ENCODE assay signal across 8 cellular contexts in the genomic region with DNA sequence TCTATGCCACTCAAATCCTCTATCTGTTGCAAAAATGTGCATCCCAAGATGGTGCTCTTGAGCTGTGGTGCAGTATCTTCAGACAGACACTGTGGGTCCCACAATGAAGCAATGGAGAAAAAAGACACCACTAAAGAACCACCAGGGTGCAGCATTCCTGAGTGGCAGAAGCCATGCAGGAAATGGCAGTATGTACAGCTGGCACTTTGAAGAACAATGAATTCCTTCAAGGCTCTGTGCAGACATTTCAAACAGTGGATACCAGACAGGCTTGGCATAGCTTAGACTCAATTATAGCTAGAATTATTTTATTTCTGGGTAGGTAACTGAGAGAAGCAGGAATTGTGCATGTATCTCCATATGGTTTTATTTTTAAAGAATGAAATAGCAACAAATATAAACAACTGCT. TPM values are rescaled to one million over a fixed set of nuclear protein-coding genes. Genes with fewer than 3 reads are reported as not detected.
A peak's percentile ranks its signal among the peaks of the same experiment; 100 is the strongest.
DNase-seq lines count a peak whose midpoint lies in the region; ATAC-seq, FAIRE-seq and TF ChIP-seq lines count a peak whose summit lies in the region.

No MANE protein-coding gene starts in this region.

- H3K27me3 ChIP-seq in pancreas, result no peaks in the 10 kb centered on the region

- no peak overlapping the region for H3K4me3 ChIP-seq in pancreas

- H3K4me1 ChIP-seq in pancreas, result no peaks in the 10 kb centered on the region

- no peaks in the 10 kb centered on the region for H3K36me3 ChIP-seq in pancreas

- peak; percentile 60 for DNase-seq in DMS153 (lab: John Stamatoyannopoulos, UW)
- DNase-seq in GM19240 (ENCODE audit: insufficient read length, low spot score), result peak; percentile 18
- peak; percentile 82 for DNase-seq in NCI-H2196 (lab: John Stamatoyannopoulos, UW; ENCODE audit: unreplicated experiment)
- peak; percentile 76 for DNase-seq in fibroblast of the conjunctiva (ENCODE audit: low read depth)
- peak in 1 of 6 donors; percentile 22 for DNase-seq in pancreas
- DNase-seq in GM12891 (ENCODE audit: insufficient read length, low spot score), result no peak

- no peak for TF ChIP-seq POLR2A in GM12891 (IDR thresholded peaks at IDR 0.05; ENCODE audit: low read depth, low read length)

- intact Hi-C loops in pancreas (cut with DNase I), result no loop called here

- H3K27ac ChIP-seq in VCaP (peak overlapping the region; percentile 73), pancreas (no peak overlapping the region)

- TF ChIP-seq CTCF in VCaP (conservative IDR thresholded peaks at IDR 0.05) (peak; percentile 99), pancreas (IDR thresholded peaks at IDR 0.05) (peak in 1 of 4 donors; percentile 9)

- ATAC-seq in HG03175 (IDR thresholded peaks at IDR 0.05; ENCODE audit: unreplicated experiment) (peak; percentile 95), pancreas (peak in 3 of 4 donors; percentile 69 to 84 (median 83))

- FAIRE-seq in pancreas (lab: Jason Lieb, UNC), result no peak
- FAIRE-seq in GM12891 (lab: Jason Lieb, UNC), result no peak

- no peaks in the 10 kb centered on the region for H3K9me3 ChIP-seq in pancreas

TF ChIP-seq in GM12891, 5 proteins besides CTCF, POLR2A, EP300 and RAD21:
- TF ChIP-seq PAX5 (IDR thresholded peaks at IDR 0.05; ENCODE audit: insufficient read depth, low read length, severe bottlenecking), result no peak
- TF ChIP-seq SPI1 (IDR thresholded peaks at IDR 0.05; ENCODE audit: low read depth, low read length), result no peak
- no peak for TF ChIP-seq POU2F2 (IDR thresholded peaks at IDR 0.05; ENCODE audit: low read depth, low read length)
- TF ChIP-seq POLR2AphosphoS5 (IDR thresholded peaks at IDR 0.05; ENCODE audit: low read depth, low read length), result no peak
- no peak for TF ChIP-seq TAF1 (IDR thresholded peaks at IDR 0.05; ENCODE audit: low read depth, low read length)

RNA-seq across cellular contexts. Expression of a gene that starts 24.0 kb away (rescaled TPM):
- total RNA-seq in pancreas, result 10 to 100 TPM; 26.4 to 46.5 (median 32.2) TPM
- 10 to 100 TPM; 23.6 to 48.9 TPM for polyA plus RNA-seq in pancreas
- polyA plus RNA-seq in GM12891 (2012; ENCODE audit: low read depth, missing spikeins), result 89.7 TPM
